Comparison of ENCODE assay signal across 1 cellular context in the genomic region with DNA sequence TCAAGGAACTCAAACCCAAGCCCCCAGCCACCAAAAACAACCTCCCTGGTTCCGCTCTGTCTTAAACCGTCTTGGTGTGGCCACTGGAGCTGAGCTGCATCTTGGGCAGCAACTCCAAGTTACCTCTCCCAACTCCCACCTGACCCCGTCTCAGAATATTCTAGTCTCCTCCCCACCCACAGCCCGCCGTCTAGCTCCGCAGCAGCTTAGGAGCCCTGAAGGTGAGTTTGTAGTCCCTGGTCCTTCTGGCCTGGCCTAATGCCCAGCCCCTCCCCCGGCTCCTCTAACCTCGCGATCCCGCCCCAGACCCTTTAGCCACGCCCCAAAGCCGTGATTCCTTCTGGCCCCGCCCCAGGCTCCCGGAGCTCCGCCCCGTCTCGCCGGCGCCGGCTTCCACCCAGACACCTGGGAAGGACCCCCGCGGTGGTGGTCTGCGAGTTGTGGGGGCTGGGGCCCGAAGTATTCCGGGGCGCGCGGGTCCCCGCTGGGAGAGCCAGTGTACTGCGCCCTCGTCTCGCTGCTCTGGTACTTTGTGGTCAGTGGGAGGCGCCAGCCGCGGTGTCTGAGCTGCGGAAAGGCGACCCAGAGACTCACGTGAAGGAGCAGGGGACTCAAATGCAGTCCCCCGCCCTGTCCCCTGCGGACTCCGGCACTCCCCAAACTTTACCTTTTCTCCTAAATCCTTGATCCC.
TF ChIP-seq lines count a peak whose summit lies in the region.

No MANE protein-coding gene starts in this region.

TF ChIP-seq in GM23338, 12 proteins besides CTCF, POLR2A, EP300 and RAD21:
- TF ChIP-seq ZNF331 (CRISPR knock-in tag; IDR thresholded peaks at IDR 0.05; ENCODE audit: low read depth) (no peak), EZH2 (IDR thresholded peaks at IDR 0.05; ENCODE audit: low read depth, unreplicated experiment) (no peak), NANOG (IDR thresholded peaks at IDR 0.05; ENCODE audit: borderline replicate concordance) (no peak), POLR2AphosphoS5 (IDR thresholded peaks at IDR 0.05; ENCODE audit: low read depth) (no peak), EZH2phosphoT487 (IDR thresholded peaks at IDR 0.05; ENCODE audit: unreplicated experiment) (no peak), STAT1 (IDR thresholded peaks at IDR 0.05; ENCODE audit: unreplicated experiment) (no peak), CREB1 (CRISPR knock-in tag; IDR thresholded peaks at IDR 0.05; ENCODE audit: low read depth) (no peak)
TF ChIP-seq in GM23338: peak in this region for 0.
